Comparison of ENCODE assay signal across 1 cellular context in genomic region chr4:118834070-118834469, GRCh38.
TF ChIP-seq lines count a peak whose summit lies in the region.

No MANE protein-coding gene starts in this region.

TF ChIP-seq in HepG2, 621 proteins besides CTCF, POLR2A, EP300 and RAD21:
- TF ChIP-seq DZIP1 (CRISPR knock-in tag; IDR thresholded peaks at IDR 0.05) (no peak), REST (IDR thresholded peaks at IDR 0.05; ENCODE audit: borderline replicate concordance in 1 of 2, low read depth in 1 of 2, low read length in 2 of 2) (no peak), DR1 (CRISPR knock-in tag; IDR thresholded peaks at IDR 0.05) (no peak), RBFOX2 (IDR thresholded peaks at IDR 0.05; ENCODE audit: low read depth, low read length) (peak; percentile 7; the same call in 1 of the 2 replicates), ZNF326 (CRISPR knock-in tag; IDR thresholded peaks at IDR 0.05; ENCODE audit: borderline replicate concordance) (no peak)
